14 cellular contexts compared by ENCODE assay signal in the genomic region with DNA sequence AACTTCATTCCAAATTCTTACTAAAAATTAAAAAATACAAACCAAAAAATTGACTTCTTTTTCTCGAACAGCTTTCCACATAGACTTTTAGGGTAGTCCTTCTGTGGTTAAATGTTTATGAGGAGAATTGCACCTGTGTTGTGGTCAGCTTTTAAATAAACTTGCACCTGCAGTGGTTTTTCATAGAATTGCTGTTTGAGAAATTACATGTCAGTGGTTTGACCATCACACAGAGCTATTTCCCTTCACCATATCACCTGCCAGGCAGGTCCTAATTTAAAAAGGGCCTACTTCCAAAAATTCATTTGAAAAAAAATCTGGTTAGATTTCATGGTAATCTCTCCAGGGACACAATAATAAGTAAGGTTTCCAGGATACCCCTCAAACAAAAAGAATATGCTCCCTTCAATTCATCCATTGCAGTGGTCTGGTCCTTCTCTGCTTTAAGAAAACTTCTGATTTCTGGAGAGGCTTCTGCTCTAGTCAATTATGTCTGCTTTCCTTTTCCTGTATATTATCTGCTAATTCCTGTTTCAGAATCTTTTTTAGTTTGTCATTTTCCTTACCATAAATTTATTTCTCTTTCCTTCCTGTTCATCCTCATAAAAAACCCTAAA. TPM values are rescaled to one million over a fixed set of nuclear protein-coding genes. Genes with fewer than 3 reads are reported as not detected.
DNase-seq lines count a peak whose midpoint lies in the region; ATAC-seq and TF ChIP-seq lines count a peak whose summit lies in the region.
"Had no signal": no experiment of that assay in that cellular context is flagged by ENCODE, and none has a peak within 500 bp of the region (broad histone marks: within the 10 kb centered on the region; RNA-seq: fewer than 3 reads in every experiment).

No MANE protein-coding gene starts in this region.

- no peaks in the 10 kb centered on the region for H4K20me1 ChIP-seq in Karpas-422 (ENCODE audit: insufficient read depth, low read depth, low read length)

- no peaks in the 10 kb centered on the region for H3K9me3 ChIP-seq in Karpas-422 (ENCODE audit: low read length)
- H3K9me3 ChIP-seq: tibial nerve had no signal

- peaks cover 53% of the 10 kb centered on the region for H3K4me1 ChIP-seq in Karpas-422 (ENCODE audit: low read length)
- H3K4me1 ChIP-seq: tibial nerve had no signal

- peaks cover 3% of the 10 kb centered on the region for H3K27me3 Mint-ChIP-seq in activated T-cell treated with anti-CD3 and anti-CD28 coated beads, Interleukin-2, amount 50 U/mL, for 4 hours (ENCODE audit: low read depth)
- H3K27me3 Mint-ChIP-seq: CD4-positive, alpha-beta T cell had no signal

- H3K79me2 ChIP-seq in Karpas-422 (ENCODE audit: low read length): no peaks in the 10 kb centered on the region

- no peak overlapping the region for H3K4me3 ChIP-seq in Karpas-422 (ENCODE audit: low read length)
- H3K4me3 ChIP-seq: tibial nerve had no signal

- H3K9me2 ChIP-seq in Karpas-422 (replicated peaks; ENCODE audit: insufficient read depth, low read length): no peaks in the 10 kb centered on the region

- H3K4me1 Mint-ChIP-seq in activated T-cell treated with anti-CD3 and anti-CD28 coated beads, Interleukin-2, amount 50 U/mL, for 4 hours (ENCODE audit: low read depth): peaks cover 16% of the 10 kb centered on the region

- ATAC-seq in HG02870 (IDR thresholded peaks at IDR 0.05; ENCODE audit: unreplicated experiment): peak; percentile 89
- no peak for ATAC-seq in activated T-cell treated with anti-CD3 and anti-CD28 coated beads, Interleukin-2, amount 50 U/mL, for 4 hours

- peak; percentile 22 for TF ChIP-seq POLR2A in GM19099 (IDR thresholded peaks at IDR 0.05; ENCODE audit: extremely low read depth, insufficient read length, low read depth)

- peak overlapping the region; percentile 78 for H3K27ac ChIP-seq in Karpas-422 (ENCODE audit: low read length)
- H3K27ac ChIP-seq: tibial nerve, VCaP had no signal

- H2AFZ ChIP-seq in Karpas-422 (ENCODE audit: low read length): 0 out of 2 replicates have a peak overlapping the region, but pooled peaks have one; percentile 1

- H3K4me3 Mint-ChIP-seq in activated T-cell treated with anti-CD3 and anti-CD28 coated beads, Interleukin-2, amount 50 U/mL, for 4 hours: no peak overlapping the region
- H3K4me3 Mint-ChIP-seq: CD4-positive, alpha-beta T cell; HFFc6 had no signal

- DNase-seq in GF-D8 (lab: John Stamatoyannopoulos, UW) (peak; percentile 16), Karpas-422 (peak; percentile 50), RKO (ENCODE audit: low spot score) (no peak), activated T-cell treated with anti-CD3 and anti-CD28 coated beads for 4 hours (no peak), 8988T (no peak)
- DNase-seq in activated T-cell treated with anti-CD3 and anti-CD28 coated beads, Interleukin-2, amount 50 U/mL, for 4 hours: no peak
- DNase-seq: CD4-positive, alpha-beta T cell; HFFc6; NCI-H510A; stimulated activated CD4-positive, alpha-beta T cell treated with anti-CD3 and anti-CD28 coated beads, Interleukin-15, amount 100 ng/mL, for 24 hours had no signal

- H3K9ac ChIP-seq in Karpas-422 (ENCODE audit: low read length): no peak overlapping the region

- peak overlapping the region; percentile 39 for H3K4me2 ChIP-seq in Karpas-422 (ENCODE audit: low read depth, low read length, poor library complexity, severe bottlenecking)

- no peaks in the 10 kb centered on the region for H3K27me3 ChIP-seq in Karpas-422 (ENCODE audit: low read length)
- H3K27me3 ChIP-seq: tibial nerve had no signal

- H3K36me3 Mint-ChIP-seq in activated T-cell treated with anti-CD3 and anti-CD28 coated beads, Interleukin-2, amount 50 U/mL, for 4 hours (ENCODE audit: insufficient read depth): no peaks in the 10 kb centered on the region

- no peaks in the 10 kb centered on the region for H3K36me3 ChIP-seq in Karpas-422 (ENCODE audit: insufficient read depth, low read length)
- H3K36me3 ChIP-seq: tibial nerve had no signal

- no peaks in the 10 kb centered on the region for H3K9me3 Mint-ChIP-seq in activated T-cell treated with anti-CD3 and anti-CD28 coated beads, Interleukin-2, amount 50 U/mL, for 4 hours
- H3K9me3 Mint-ChIP-seq: CD4-positive, alpha-beta T cell; HFFc6 had no signal

RNA-seq across cellular contexts. Expression of a gene that starts 9.8 kb away (rescaled TPM):
- total RNA-seq in Karpas-422 (2014; rRNA removed; shearing (Covaris generic); ENCODE audit: low replicate concordance): 21.2 and 32.4 TPM in 2 replicates
- total RNA-seq in activated T-cell treated with anti-CD3 and anti-CD28 coated beads, Interleukin-2, amount 50 U/mL, for 4 hours: 10 to 100 TPM; 49.2 to 54.8 (median 51.4) TPM

RNA-seq across cellular contexts. Expression of a gene that starts 12.2 kb away (rescaled TPM):
- total RNA-seq in Karpas-422 (2014; rRNA removed; shearing (Covaris generic); ENCODE audit: low replicate concordance): 51.0 and 77.5 TPM in 2 replicates
- 1 to 10 TPM in 2 of 3 donors, under 1 TPM in 1; 0.58 to 1.4 (median 1.1) TPM for total RNA-seq in activated T-cell treated with anti-CD3 and anti-CD28 coated beads, Interleukin-2, amount 50 U/mL, for 4 hours

RNA-seq across cellular contexts. Expression of a gene that starts 43.3 kb away (rescaled TPM):
- total RNA-seq in Karpas-422 (2014; rRNA removed; shearing (Covaris generic); ENCODE audit: low replicate concordance): 25.2 and 26.9 TPM in 2 replicates
- total RNA-seq in activated T-cell treated with anti-CD3 and anti-CD28 coated beads, Interleukin-2, amount 50 U/mL, for 4 hours: 1 to 10 TPM; 6.3 to 8.0 (median 7.9) TPM

RNA-seq across cellular contexts. Expression of a gene that starts 49.9 kb away (rescaled TPM):
- not detected in 2 replicates for total RNA-seq in Karpas-422 (2014; rRNA removed; shearing (Covaris generic); ENCODE audit: low replicate concordance)
- total RNA-seq in activated T-cell treated with anti-CD3 and anti-CD28 coated beads, Interleukin-2, amount 50 U/mL, for 4 hours: not detected
- total RNA-seq: CD4-positive, alpha-beta T cell; tibial nerve had no signal

Comparison
In these comparisons a context has a peak if more than half of its experiments do, and no peak if none do; other contexts are left out.
1. DNase-seq: peak in GF-D8 (single experiment) and Karpas-422 (single experiment); none in RKO (single experiment), activated T-cell treated with anti-CD3 and anti-CD28 coated beads for 4 hours (single experiment), 8988T (single experiment) and activated T-cell treated with anti-CD3 and anti-CD28 coated beads, Interleukin-2, amount 50 U/mL, for 4 hours (single experiment).
2. RNA of a gene that starts 12.2 kb away (total RNA-seq): 51.0 to 77.5 TPM in Karpas-422; 0.58 to 1.4 TPM in activated T-cell treated with anti-CD3 and anti-CD28 coated beads, Interleukin-2, amount 50 U/mL, for 4 hours; every median in the first group is over 10 times any median in the second.